Comparison of ENCODE assay signal across 1 cellular context in genomic region chr1:92481598-92482403, GRCh38.
TF ChIP-seq lines count a peak whose summit lies in the region.

No MANE protein-coding gene starts in this region.

TF ChIP-seq in GM23338, 12 proteins besides CTCF, POLR2A, EP300 and RAD21 (continued from another document):
- TF ChIP-seq, protein P1, sequence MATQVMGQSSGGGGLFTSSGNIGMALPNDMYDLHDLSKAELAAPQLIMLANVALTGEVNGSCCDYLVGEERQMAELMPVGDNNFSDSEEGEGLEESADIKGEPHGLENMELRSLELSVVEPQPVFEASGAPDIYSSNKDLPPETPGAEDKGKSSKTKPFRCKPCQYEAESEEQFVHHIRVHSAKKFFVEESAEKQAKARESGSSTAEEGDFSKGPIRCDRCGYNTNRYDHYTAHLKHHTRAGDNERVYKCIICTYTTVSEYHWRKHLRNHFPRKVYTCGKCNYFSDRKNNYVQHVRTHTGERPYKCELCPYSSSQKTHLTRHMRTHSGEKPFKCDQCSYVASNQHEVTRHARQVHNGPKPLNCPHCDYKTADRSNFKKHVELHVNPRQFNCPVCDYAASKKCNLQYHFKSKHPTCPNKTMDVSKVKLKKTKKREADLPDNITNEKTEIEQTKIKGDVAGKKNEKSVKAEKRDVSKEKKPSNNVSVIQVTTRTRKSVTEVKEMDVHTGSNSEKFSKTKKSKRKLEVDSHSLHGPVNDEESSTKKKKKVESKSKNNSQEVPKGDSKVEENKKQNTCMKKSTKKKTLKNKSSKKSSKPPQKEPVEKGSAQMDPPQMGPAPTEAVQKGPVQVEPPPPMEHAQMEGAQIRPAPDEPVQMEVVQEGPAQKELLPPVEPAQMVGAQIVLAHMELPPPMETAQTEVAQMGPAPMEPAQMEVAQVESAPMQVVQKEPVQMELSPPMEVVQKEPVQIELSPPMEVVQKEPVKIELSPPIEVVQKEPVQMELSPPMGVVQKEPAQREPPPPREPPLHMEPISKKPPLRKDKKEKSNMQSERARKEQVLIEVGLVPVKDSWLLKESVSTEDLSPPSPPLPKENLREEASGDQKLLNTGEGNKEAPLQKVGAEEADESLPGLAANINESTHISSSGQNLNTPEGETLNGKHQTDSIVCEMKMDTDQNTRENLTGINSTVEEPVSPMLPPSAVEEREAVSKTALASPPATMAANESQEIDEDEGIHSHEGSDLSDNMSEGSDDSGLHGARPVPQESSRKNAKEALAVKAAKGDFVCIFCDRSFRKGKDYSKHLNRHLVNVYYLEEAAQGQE (IDR thresholded peaks at IDR 0.05; ENCODE audit: unreplicated experiment), result no peak
- peak; percentile 90 for TF ChIP-seq EZH2phosphoT487 (IDR thresholded peaks at IDR 0.05; ENCODE audit: unreplicated experiment)
- no peak for TF ChIP-seq ETS1 (IDR thresholded peaks at IDR 0.05)
